Comparison of ENCODE assay signal across 14 cellular contexts in genomic region chr1:92441316-92442311, GRCh38. TPM values are rescaled to one million over a fixed set of nuclear protein-coding genes. Genes with fewer than 3 reads are reported as not detected.
DNase-seq lines count a peak whose midpoint lies in the region; ATAC-seq lines count a peak whose summit lies in the region.
"Had no signal": no experiment of that assay in that cellular context is flagged by ENCODE, and none has a peak within 500 bp of the region (broad histone marks: within the 10 kb centered on the region; RNA-seq: fewer than 3 reads in every experiment).

No MANE protein-coding gene starts in this region.

- H3K4me1 ChIP-seq in GM23248 (ENCODE audit: insufficient read depth) (peaks cover 12% of the 10 kb centered on the region; the same call in 1 of the 2 replicates), neuronal stem cell (ENCODE audit: control insufficient read depth in 2 of 2, insufficient read depth in 1 of 2, low read depth in 1 of 2, low read length in 2 of 2) (peaks cover 1 to 4% of the 10 kb centered on the region in 2 donors)

- no peak overlapping the region for H3K4ac ChIP-seq in neuronal stem cell (ENCODE audit: low read length)

- H3K4me2 ChIP-seq in GM23248 (ENCODE audit: unreplicated experiment) (no peak overlapping the region), neuronal stem cell (ENCODE audit: insufficient read depth, low read length, poor library complexity, severe bottlenecking) (no peak overlapping the region)
- H3K4me2 ChIP-seq: SK-N-SH had no signal

- H3K14ac ChIP-seq in neuronal stem cell (ENCODE audit: low read length): no peak overlapping the region

- no peaks in the 10 kb centered on the region for H3K79me2 ChIP-seq in GM23248 (ENCODE audit: insufficient read depth)

- no peaks in the 10 kb centered on the region for H3F3A ChIP-seq in GM23248 (ENCODE audit: insufficient read depth)

- H2BK5ac ChIP-seq in neuronal stem cell (ENCODE audit: low read length): no peak overlapping the region

- H3K27ac ChIP-seq in GM23248: no peak overlapping the region
- H3K27ac ChIP-seq in neuronal stem cell (replicated peaks; ENCODE audit: low read length): no peak overlapping the region
- H3K27ac ChIP-seq: C4-2B had no signal

- H2AK5ac ChIP-seq in neuronal stem cell (ENCODE audit: low read depth, low read length): no peak overlapping the region

- no peaks in the 10 kb centered on the region for H3K9me3 ChIP-seq in GM23248 (ENCODE audit: low read depth)
- H3K9me3 ChIP-seq in neuronal stem cell (replicated peaks in 1 of 2; ENCODE audit: control insufficient read depth in 2 of 2, insufficient read depth in 1 of 2, low read depth in 1 of 2, low read length in 2 of 2): no peaks in the 10 kb centered on the region
- H3K9me3 ChIP-seq: SK-N-SH had no signal

- no peak overlapping the region for H3K9ac ChIP-seq in GM23248
- H3K9ac ChIP-seq in neuronal stem cell (ENCODE audit: low read depth, low read length, poor library complexity): no peak overlapping the region
- H3K9ac ChIP-seq: SK-N-SH had no signal

- H3K27me3 ChIP-seq in GM23248 (replicated peaks; ENCODE audit: insufficient read depth): no peaks in the 10 kb centered on the region
- H3K27me3 ChIP-seq in neuronal stem cell (ENCODE audit: control insufficient read depth in 3 of 3, insufficient read depth in 3 of 3, low read depth in 1 of 3, low read length in 3 of 3): no peaks in the 10 kb centered on the region

- no peaks in the 10 kb centered on the region for H4K20me1 ChIP-seq in GM23248 (ENCODE audit: insufficient read depth)

- no peak overlapping the region for H2BK15ac ChIP-seq in neuronal stem cell (ENCODE audit: low read length)

- H3K18ac ChIP-seq in neuronal stem cell (ENCODE audit: low read length): peak overlapping the region; percentile 32

- no peak overlapping the region for H4K8ac ChIP-seq in neuronal stem cell (ENCODE audit: low read depth, low read length)

- H3K4me3 ChIP-seq in GM23248 (no peak overlapping the region), neuronal stem cell (ENCODE audit: low read length in 2 of 2) (no peak overlapping the region)

- ATAC-seq in esophagus mucosa (peak; percentile 96), GM19397 (IDR thresholded peaks at IDR 0.05; ENCODE audit: unreplicated experiment) (no peak), HG02885 (IDR thresholded peaks at IDR 0.05; ENCODE audit: poor library complexity, unreplicated experiment) (no peak), GM21447 (IDR thresholded peaks at IDR 0.05; ENCODE audit: unreplicated experiment) (no peak)
- ATAC-seq: stimulated activated naive CD8-positive, alpha-beta T cell treated with anti-CD3 and anti-CD28 coated beads, Interleukin-15, Interleukin-2, amounts not matched to agents 100 U/mL and 50 U/mL, for 24 hours had no signal

- H2AFZ ChIP-seq in GM23248: peak overlapping the region; percentile 38; the same call in 1 of the 2 replicates
- H2AFZ ChIP-seq in neuronal stem cell (ENCODE audit: low read length): peak overlapping the region; percentile 39

- no peak overlapping the region for H4K91ac ChIP-seq in neuronal stem cell (ENCODE audit: low read depth, low read length, poor library complexity)

- no peak overlapping the region for H2BK12ac ChIP-seq in neuronal stem cell (ENCODE audit: low read length)

- H3K9me2 ChIP-seq in GM23248 (ENCODE audit: insufficient read depth): no peaks in the 10 kb centered on the region
- H3K9me2 ChIP-seq: SK-N-SH had no signal

- H3K36me3 ChIP-seq in GM23248 (ENCODE audit: low read depth) (no peaks in the 10 kb centered on the region), neuronal stem cell (replicated peaks in 1 of 2; ENCODE audit: control insufficient read depth in 2 of 2, insufficient read depth in 2 of 2, low read length in 2 of 2) (no peaks in the 10 kb centered on the region)

- WGBS in GM23248 (ENCODE audit: low coverage in 1 of 2, low lambda C conversion rate in 2 of 2, missing lambda C conversion rate in 2 of 2), 2 experiments: 62 to 65% methylated on average over 41 of the region's 41 CpGs
- no CpG with 5 or more reads among the region's 41 CpGs for WGBS in neuronal stem cell (ENCODE audit: extremely low coverage in 2 of 2, insufficient read length in 2 of 2, insufficient replicate concordance in 1 of 2), 2 donors

- no peaks in the 10 kb centered on the region for H3K79me1 ChIP-seq in neuronal stem cell (ENCODE audit: low read depth, low read length)

- H3K23ac ChIP-seq in neuronal stem cell (ENCODE audit: low read depth, low read length, poor library complexity): no peak overlapping the region

- no peak overlapping the region for H2BK120ac ChIP-seq in neuronal stem cell (ENCODE audit: low read depth, low read length)

- in situ Hi-C loops in GM23248 (cut with MboI): no loop called here

- DNase-seq in GM23248 (no peak), NCI-H345 treated with DMSO at 0.1 percent for 48 hours (lab: John Stamatoyannopoulos, UW; ENCODE audit: unreplicated experiment) (peak; percentile 54), neuronal stem cell (ENCODE audit: low spot score) (no peak), HPDE6-E6E7 (ENCODE audit: extremely low spot score) (no peak)
- DNase-seq: activated CD4-positive, alpha-beta T cell treated with anti-CD3 and anti-CD28 coated beads, Interleukin-2, amount 10 ng/mL, durations not matched to agents 24 days and 14 days; activated naive CD4-positive, alpha-beta T cell treated with Interleukin-2 at 50 U/mL for 16 hours; SK-N-SH; stimulated activated CD4-positive, alpha-beta T cell treated with anti-CD3 and anti-CD28 coated beads, Interleukin-15, amount 100 ng/mL, for 24 hours; stimulated activated naive CD8-positive, alpha-beta T cell treated with anti-CD3 and anti-CD28 coated beads, Interleukin-15, Interleukin-2, amounts not matched to agents 100 U/mL and 50 U/mL, for 24 hours had no signal

RNA-seq across cellular contexts. Expression of gene GFI1, which starts 45.1 kb away (rescaled TPM):
- not detected in 2 replicates for total RNA-seq in GM23248 (2014; rRNA removed; shearing (Covaris generic))
- not detected in 2 replicates for polyA plus RNA-seq in GM23248 (2016; fragmentation: Nextera tagmentation; extraction: Ambion mirVana)
- 0.24 TPM for total RNA-seq in esophagus mucosa
- polyA plus RNA-seq in neuronal stem cell (2013, experiment 1 of 2): 0.06 TPM
- polyA plus RNA-seq in neuronal stem cell (2013, experiment 2 of 2): 0.10 TPM
